In the genomic region with DNA sequence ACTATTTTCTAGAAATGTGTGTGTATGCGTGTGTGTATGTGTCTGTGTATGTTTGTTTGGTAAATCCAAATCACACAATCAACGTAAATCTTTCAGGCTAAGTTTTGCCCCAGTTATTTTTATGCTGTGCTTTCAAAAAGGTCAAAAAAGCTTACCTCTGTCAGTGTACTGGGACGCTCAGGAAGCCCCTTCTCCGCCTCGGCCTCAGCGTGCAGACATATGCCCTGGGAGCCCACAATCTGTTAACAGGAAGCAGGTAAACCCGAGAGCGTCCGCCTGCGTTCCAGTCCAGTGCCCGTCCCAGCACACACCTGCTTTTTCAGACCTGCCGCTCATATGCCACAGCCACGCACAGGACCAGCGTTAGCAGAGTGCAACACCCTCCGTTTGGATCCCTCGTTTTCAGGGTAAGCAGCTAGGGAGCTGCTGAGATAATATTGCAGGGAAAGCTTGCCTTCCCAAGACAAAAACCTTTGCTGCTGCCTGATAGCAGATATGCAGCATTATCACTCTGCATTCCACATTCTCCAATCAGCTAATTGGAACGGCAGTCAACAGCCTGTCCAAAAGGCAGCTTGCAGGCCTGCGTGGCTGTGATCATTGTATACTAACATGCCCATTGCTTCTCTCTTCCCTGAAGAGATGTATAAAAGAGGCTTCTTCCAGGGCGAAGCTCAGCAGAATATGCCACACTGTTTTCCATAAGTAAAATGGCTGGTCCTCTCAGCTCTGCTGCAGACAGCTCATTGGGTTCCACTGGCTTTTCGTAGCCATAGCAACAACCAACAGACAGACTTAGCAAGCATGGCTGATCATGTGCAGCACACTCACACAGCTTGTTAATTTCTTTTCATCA, we compare ENCODE assay signal across 8 cellular contexts. TPM values are rescaled to one million over a fixed set of nuclear protein-coding genes. Genes with fewer than 3 reads are reported as not detected.
DNase-seq lines count a peak whose midpoint lies in the region; ATAC-seq and TF ChIP-seq lines count a peak whose summit lies in the region.

A gene with protein sequence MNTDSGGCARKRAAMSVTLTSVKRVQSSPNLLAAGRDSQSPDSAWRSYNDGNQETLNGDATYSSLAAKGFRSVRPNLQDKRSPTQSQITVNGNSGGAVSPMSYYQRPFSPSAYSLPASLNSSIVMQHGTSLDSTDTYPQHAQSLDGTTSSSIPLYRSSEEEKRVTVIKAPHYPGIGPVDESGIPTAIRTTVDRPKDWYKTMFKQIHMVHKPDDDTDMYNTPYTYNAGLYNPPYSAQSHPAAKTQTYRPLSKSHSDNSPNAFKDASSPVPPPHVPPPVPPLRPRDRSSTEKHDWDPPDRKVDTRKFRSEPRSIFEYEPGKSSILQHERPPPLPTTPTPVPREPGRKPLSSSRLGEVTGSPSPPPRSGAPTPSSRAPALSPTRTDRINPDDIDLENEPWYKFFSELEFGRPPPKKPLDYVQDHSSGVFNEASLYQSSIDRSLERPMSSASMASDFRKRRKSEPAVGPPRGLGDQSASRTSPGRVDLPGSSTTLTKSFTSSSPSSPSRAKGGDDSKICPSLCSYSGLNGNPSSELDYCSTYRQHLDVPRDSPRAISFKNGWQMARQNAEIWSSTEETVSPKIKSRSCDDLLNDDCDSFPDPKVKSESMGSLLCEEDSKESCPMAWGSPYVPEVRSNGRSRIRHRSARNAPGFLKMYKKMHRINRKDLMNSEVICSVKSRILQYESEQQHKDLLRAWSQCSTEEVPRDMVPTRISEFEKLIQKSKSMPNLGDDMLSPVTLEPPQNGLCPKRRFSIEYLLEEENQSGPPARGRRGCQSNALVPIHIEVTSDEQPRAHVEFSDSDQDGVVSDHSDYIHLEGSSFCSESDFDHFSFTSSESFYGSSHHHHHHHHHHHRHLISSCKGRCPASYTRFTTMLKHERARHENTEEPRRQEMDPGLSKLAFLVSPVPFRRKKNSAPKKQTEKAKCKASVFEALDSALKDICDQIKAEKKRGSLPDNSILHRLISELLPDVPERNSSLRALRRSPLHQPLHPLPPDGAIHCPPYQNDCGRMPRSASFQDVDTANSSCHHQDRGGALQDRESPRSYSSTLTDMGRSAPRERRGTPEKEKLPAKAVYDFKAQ (N-terminal part only) (minus strand): TSS at position 686 of the 856 bp plus-strand sequence. CDS start 121,623 bp downstream, outside the sequence.

- H3K4me3 ChIP-seq in BLaER1 = peak within 1 kb of the TSS; percentile 61
- H3K4me3 ChIP-seq in OCI-LY7 (ENCODE audit: low read depth, low read length, poor library complexity, severe bottlenecking) = peak within 1 kb of the TSS; percentile 78
- H3K4me3 ChIP-seq in esophagus (ENCODE audit: low read depth in 1 of 2, low read length in 2 of 2) = peak within 1 kb of the TSS; percentile 47 to 59
- peak within 1 kb of the TSS; percentile 50 to 76 for H3K4me3 ChIP-seq in muscle layer of colon (ENCODE audit: low read depth in 1 of 2, low read length in 2 of 2)
- no peak within 1 kb of the TSS for H3K4me3 ChIP-seq in SJCRH30

- H3K4me2 ChIP-seq in BLaER1 (peak within 1 kb of the TSS; percentile 85), OCI-LY7 (ENCODE audit: low read length) (peak within 1 kb of the TSS; percentile 97)

- TF ChIP-seq CTCF in OCI-LY7 (conservative IDR thresholded peaks at IDR 0.05; ENCODE audit: low read length) = no peak

- peak within 1 kb of the TSS; percentile 88 for H2AFZ ChIP-seq in OCI-LY7 (ENCODE audit: low read length)

- POLR2A ChIA-PET in OCI-LY7 (lab: Charles Lee) = interaction anchor here (0.6 to 1.4 kb wide), 12 partner anchors 10 to 1712 kb away, joined by 3 to 10 read pairs (median 3); no protein-coding TSS in a partner anchor

- H3K79me2 ChIP-seq in OCI-LY7 (ENCODE audit: insufficient read depth, low read depth, low read length) = peaks cover 44% of the 10 kb centered on the region

- H3K27me3 ChIP-seq in BLaER1 (no peaks in the 10 kb centered on the region), esophagus (ENCODE audit: control insufficient read depth in 1 of 2, insufficient read depth in 2 of 2, low read length in 2 of 2) (no peaks in the 10 kb centered on the region), muscle layer of colon (ENCODE audit: control insufficient read depth in 1 of 2, insufficient read depth in 2 of 2, low read length in 2 of 2) (no peaks in the 10 kb centered on the region), SJCRH30 (no peaks in the 10 kb centered on the region)

- H3K36me3 ChIP-seq in BLaER1 (no peaks in the 10 kb centered on the region), OCI-LY7 (ENCODE audit: insufficient read depth, low read length) (no peaks in the 10 kb centered on the region; the same call in 1 of the 2 replicates), esophagus (ENCODE audit: control insufficient read depth in 2 of 2, insufficient read depth in 2 of 2, low read length in 1 of 2) (no peaks in the 10 kb centered on the region), muscle layer of colon (ENCODE audit: insufficient read depth, low read length) (no peaks in the 10 kb centered on the region), SJCRH30 (no peaks in the 10 kb centered on the region)

- intact Hi-C loops in OCI-LY7 (cut with micrococcal nuclease; ENCODE audit: unreplicated experiment) = loop anchor here (1.0 to 5.0 kb wide), 6 partner anchors 69 to 381 kb away; a partner anchor contains a TSS

- no peaks in the 10 kb centered on the region for H3K9me3 ChIP-seq in BLaER1
- H3K9me3 ChIP-seq in OCI-LY7 (ENCODE audit: low read length) = no peaks in the 10 kb centered on the region
- no peaks in the 10 kb centered on the region for H3K9me3 ChIP-seq in esophagus (ENCODE audit: control insufficient read depth in 2 of 2, insufficient read depth in 1 of 2, low read depth in 1 of 2, low read length in 1 of 2)
- H3K9me3 ChIP-seq in muscle layer of colon (ENCODE audit: low read length) = no peaks in the 10 kb centered on the region
- no peaks in the 10 kb centered on the region for H3K9me3 ChIP-seq in SJCRH30 (replicated peaks)

- no peaks in the 10 kb centered on the region for H4K20me1 ChIP-seq in BLaER1
- H4K20me1 ChIP-seq in OCI-LY7 (ENCODE audit: insufficient read depth, low read length) = no peaks in the 10 kb centered on the region

- BruUV-seq in OCI-LY7 (replicated peaks; lab: Mats Ljungman, UMichigan) = no TSS peak

- CTCF ChIA-PET in OCI-LY7 (lab: Charles Lee; ENCODE audit: unreplicated experiment) = interaction anchor here (0.7 kb wide), 1 partner anchor 226 kb away, joined by 3 read pairs; no protein-coding TSS in a partner anchor

- H3K9me2 ChIP-seq in OCI-LY7 (ENCODE audit: insufficient read depth, low read length) = no peaks in the 10 kb centered on the region

- H3K4me1 ChIP-seq in BLaER1 = peaks cover 48% of the 10 kb centered on the region
- H3K4me1 ChIP-seq in OCI-LY7 (ENCODE audit: insufficient read depth, low read length, poor library complexity, severe bottlenecking) = peaks cover 47% of the 10 kb centered on the region
- H3K4me1 ChIP-seq in esophagus (ENCODE audit: control insufficient read depth in 2 of 2, insufficient read depth in 2 of 2, low read length in 1 of 2) = no peaks in the 10 kb centered on the region
- no peaks in the 10 kb centered on the region for H3K4me1 ChIP-seq in muscle layer of colon (ENCODE audit: insufficient read depth, low read length)
- no peaks in the 10 kb centered on the region for H3K4me1 ChIP-seq in SJCRH30

- peak within 1 kb of the TSS; percentile 25; the same call in 1 of the 2 replicates for H3K27ac ChIP-seq in BLaER1
- peak within 1 kb of the TSS; percentile 90 for H3K27ac ChIP-seq in OCI-LY7 (ENCODE audit: low read depth, low read length, poor library complexity, severe bottlenecking)
- H3K27ac ChIP-seq in esophagus (ENCODE audit: low read depth in 2 of 2, low read length in 1 of 2) = peak within 1 kb of the TSS; percentile 3 to 34
- peak within 1 kb of the TSS; percentile 76 for H3K27ac ChIP-seq in muscle layer of colon (ENCODE audit: low read depth, low read length)
- no peak within 1 kb of the TSS for H3K27ac ChIP-seq in SJCRH30

- DNase-seq in OCI-LY7 (ENCODE audit: low spot score) = peak; percentile 92
- DNase-seq in SJCRH30 = no peak
- no peak for DNase-seq in activated CD8-positive, alpha-beta memory T cell treated with anti-CD3 and anti-CD28 coated beads, Interleukin-2, amount 50 U/mL, for 48 hours

- ATAC-seq in GM19395 (IDR thresholded peaks at IDR 0.05; ENCODE audit: unreplicated experiment) = peak; percentile 92
- peak; percentile 87 for ATAC-seq in HG03442 (IDR thresholded peaks at IDR 0.05; ENCODE audit: unreplicated experiment)

- H3K9ac ChIP-seq in BLaER1 = peak within 1 kb of the TSS; percentile 36
- peak within 1 kb of the TSS; percentile 67 for H3K9ac ChIP-seq in muscle layer of colon (ENCODE audit: low read length)

- 32 to 36% methylated on average over 20 of the region's 20 CpGs for WGBS in esophagus, 2 donors

RNA-seq across cellular contexts. Expression of the gene that starts here (rescaled TPM):
- 33.2 and 34.7 TPM in 2 replicates for total RNA-seq in OCI-LY7 (2014; rRNA removed; shearing (Covaris generic))
- total RNA-seq in OCI-LY7 (2022) = 43.5 and 46.7 TPM in 2 replicates
- polyA plus RNA-seq in esophagus = 10 to 100 TPM; 22.7 to 33.4 TPM
- not detected in 2 replicates for total RNA-seq in SJCRH30 (2014; rRNA removed; shearing (Covaris generic))

Comparison
In these comparisons a context has a peak if more than half of its experiments do, and no peak if none do; other contexts are left out.
1. RNA of the gene that starts here (total RNA-seq): 33.2 to 46.7 TPM in OCI-LY7; not detected in SJCRH30; every median in the first group is over 10 times any median in the second.